1 cellular context compared by ENCODE assay signal in genomic region chr5:72556351-72557146, GRCh38.
TF ChIP-seq lines count a peak whose summit lies in the region.

No MANE protein-coding gene starts in this region.

TF ChIP-seq in HepG2, 621 proteins besides CTCF, POLR2A, EP300 and RAD21 (continued from another document and continues in another):
- TF ChIP-seq, protein P1, sequence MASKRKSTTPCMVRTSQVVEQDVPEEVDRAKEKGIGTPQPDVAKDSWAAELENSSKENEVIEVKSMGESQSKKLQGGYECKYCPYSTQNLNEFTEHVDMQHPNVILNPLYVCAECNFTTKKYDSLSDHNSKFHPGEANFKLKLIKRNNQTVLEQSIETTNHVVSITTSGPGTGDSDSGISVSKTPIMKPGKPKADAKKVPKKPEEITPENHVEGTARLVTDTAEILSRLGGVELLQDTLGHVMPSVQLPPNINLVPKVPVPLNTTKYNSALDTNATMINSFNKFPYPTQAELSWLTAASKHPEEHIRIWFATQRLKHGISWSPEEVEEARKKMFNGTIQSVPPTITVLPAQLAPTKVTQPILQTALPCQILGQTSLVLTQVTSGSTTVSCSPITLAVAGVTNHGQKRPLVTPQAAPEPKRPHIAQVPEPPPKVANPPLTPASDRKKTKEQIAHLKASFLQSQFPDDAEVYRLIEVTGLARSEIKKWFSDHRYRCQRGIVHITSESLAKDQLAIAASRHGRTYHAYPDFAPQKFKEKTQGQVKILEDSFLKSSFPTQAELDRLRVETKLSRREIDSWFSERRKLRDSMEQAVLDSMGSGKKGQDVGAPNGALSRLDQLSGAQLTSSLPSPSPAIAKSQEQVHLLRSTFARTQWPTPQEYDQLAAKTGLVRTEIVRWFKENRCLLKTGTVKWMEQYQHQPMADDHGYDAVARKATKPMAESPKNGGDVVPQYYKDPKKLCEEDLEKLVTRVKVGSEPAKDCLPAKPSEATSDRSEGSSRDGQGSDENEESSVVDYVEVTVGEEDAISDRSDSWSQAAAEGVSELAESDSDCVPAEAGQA (IDR thresholded peaks at IDR 0.05; ENCODE audit: low read depth) = no peak
- TF ChIP-seq, protein P1 (CRISPR knock-in tag; IDR thresholded peaks at IDR 0.05; ENCODE audit: borderline replicate concordance) = 0 out of 2 replicates have a peak, but pooled peaks have one; percentile 44
- TF ChIP-seq ZNF609 (CRISPR knock-in tag; IDR thresholded peaks at IDR 0.05; ENCODE audit: borderline replicate concordance) = no peak
- TF ChIP-seq YEATS4 (CRISPR knock-in tag; IDR thresholded peaks at IDR 0.05; ENCODE audit: borderline replicate concordance) = peak; percentile 49
- TF ChIP-seq ZNF883 (CRISPR knock-in tag; IDR thresholded peaks at IDR 0.05; ENCODE audit: not compliant biosample characterization) = no peak
- no peak for TF ChIP-seq GLI4 (CRISPR knock-in tag; IDR thresholded peaks at IDR 0.05; ENCODE audit: borderline replicate concordance)
- TF ChIP-seq, protein P2, sequence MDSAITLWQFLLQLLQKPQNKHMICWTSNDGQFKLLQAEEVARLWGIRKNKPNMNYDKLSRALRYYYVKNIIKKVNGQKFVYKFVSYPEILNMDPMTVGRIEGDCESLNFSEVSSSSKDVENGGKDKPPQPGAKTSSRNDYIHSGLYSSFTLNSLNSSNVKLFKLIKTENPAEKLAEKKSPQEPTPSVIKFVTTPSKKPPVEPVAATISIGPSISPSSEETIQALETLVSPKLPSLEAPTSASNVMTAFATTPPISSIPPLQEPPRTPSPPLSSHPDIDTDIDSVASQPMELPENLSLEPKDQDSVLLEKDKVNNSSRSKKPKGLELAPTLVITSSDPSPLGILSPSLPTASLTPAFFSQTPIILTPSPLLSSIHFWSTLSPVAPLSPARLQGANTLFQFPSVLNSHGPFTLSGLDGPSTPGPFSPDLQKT (CRISPR knock-in tag; IDR thresholded peaks at IDR 0.05; ENCODE audit: borderline replicate concordance) = no peak
- TF ChIP-seq MTF1 (CRISPR knock-in tag; IDR thresholded peaks at IDR 0.05) = no peak
- TF ChIP-seq TFDP1 (CRISPR knock-in tag; IDR thresholded peaks at IDR 0.05; ENCODE audit: borderline replicate concordance) = peak; percentile 52; the same call in 1 of the 2 replicates
- no peak for TF ChIP-seq ZBTB14 (CRISPR knock-in tag; IDR thresholded peaks at IDR 0.05)
- peak; percentile 45; the same call in 1 of the 2 replicates for TF ChIP-seq ZNF230 (CRISPR knock-in tag; IDR thresholded peaks at IDR 0.05)
- 0 out of 2 replicates have a peak, but pooled peaks have one; percentile 43 for TF ChIP-seq BCL3 (CRISPR knock-in tag; IDR thresholded peaks at IDR 0.05)
- TF ChIP-seq THAP11 (CRISPR knock-in tag; IDR thresholded peaks at IDR 0.05) = no peak
- TF ChIP-seq PATZ1 (CRISPR knock-in tag; IDR thresholded peaks at IDR 0.05) = peak; percentile 75
- TF ChIP-seq ZMYM4 (CRISPR knock-in tag; IDR thresholded peaks at IDR 0.05) = peak; percentile 41; the same call in 1 of the 2 replicates
- 0 out of 2 replicates have a peak, but pooled peaks have one; percentile 34 for TF ChIP-seq ZNF343 (CRISPR knock-in tag; IDR thresholded peaks at IDR 0.05)
- peak; percentile 23; the same call in 1 of the 2 replicates for TF ChIP-seq HOXA5 (CRISPR knock-in tag; IDR thresholded peaks at IDR 0.05)
- TF ChIP-seq ZNF850 (CRISPR knock-in tag; conservative IDR thresholded peaks at IDR 0.05) = no peak
- peak; percentile 43; the same call in 1 of the 2 replicates for TF ChIP-seq AHR (CRISPR knock-in tag; IDR thresholded peaks at IDR 0.05)
- no peak for TF ChIP-seq DR1 (CRISPR knock-in tag; IDR thresholded peaks at IDR 0.05)
- TF ChIP-seq ZNF800 (CRISPR knock-in tag; IDR thresholded peaks at IDR 0.05) = 0 out of 2 replicates have a peak, but pooled peaks have one; percentile 26
- TF ChIP-seq GABPB1 (CRISPR knock-in tag; IDR thresholded peaks at IDR 0.05) = peak; percentile 60; the same call in 1 of the 2 replicates
- TF ChIP-seq ZNF564 (CRISPR knock-in tag; IDR thresholded peaks at IDR 0.05) = peak; percentile 28; the same call in 1 of the 2 replicates
- TF ChIP-seq ZEB1 (IDR thresholded peaks at IDR 0.05; ENCODE audit: insufficient replicate concordance, low read depth) = no peak
- TF ChIP-seq, protein P3, sequence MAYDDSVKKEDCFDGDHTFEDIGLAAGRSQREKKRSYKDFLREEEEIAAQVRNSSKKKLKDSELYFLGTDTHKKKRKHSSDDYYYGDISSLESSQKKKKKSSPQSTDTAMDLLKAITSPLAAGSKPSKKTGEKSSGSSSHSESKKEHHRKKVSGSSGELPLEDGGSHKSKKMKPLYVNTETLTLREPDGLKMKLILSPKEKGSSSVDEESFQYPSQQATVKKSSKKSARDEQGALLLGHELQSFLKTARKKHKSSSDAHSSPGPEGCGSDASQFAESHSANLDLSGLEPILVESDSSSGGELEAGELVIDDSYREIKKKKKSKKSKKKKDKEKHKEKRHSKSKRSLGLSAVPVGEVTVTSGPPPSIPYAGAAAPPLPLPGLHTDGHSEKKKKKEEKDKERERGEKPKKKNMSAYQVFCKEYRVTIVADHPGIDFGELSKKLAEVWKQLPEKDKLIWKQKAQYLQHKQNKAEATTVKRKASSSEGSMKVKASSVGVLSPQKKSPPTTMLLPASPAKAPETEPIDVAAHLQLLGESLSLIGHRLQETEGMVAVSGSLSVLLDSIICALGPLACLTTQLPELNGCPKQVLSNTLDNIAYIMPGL (CRISPR knock-in tag; IDR thresholded peaks at IDR 0.05; ENCODE audit: borderline replicate concordance in 1 of 2, low read depth in 1 of 2) = peak in 1 of 2 experiments; percentile 59; a peak in 2 of 4 replicates
- peak; percentile 63 for TF ChIP-seq ZFY (CRISPR knock-in tag; IDR thresholded peaks at IDR 0.05)
- TF ChIP-seq SUZ12 (IDR thresholded peaks at IDR 0.05; ENCODE audit: low read depth, low read length) = no peak
- no peak for TF ChIP-seq ZNF431 (CRISPR knock-in tag; IDR thresholded peaks at IDR 0.05; ENCODE audit: borderline replicate concordance, low read depth)
- TF ChIP-seq, protein P4, sequence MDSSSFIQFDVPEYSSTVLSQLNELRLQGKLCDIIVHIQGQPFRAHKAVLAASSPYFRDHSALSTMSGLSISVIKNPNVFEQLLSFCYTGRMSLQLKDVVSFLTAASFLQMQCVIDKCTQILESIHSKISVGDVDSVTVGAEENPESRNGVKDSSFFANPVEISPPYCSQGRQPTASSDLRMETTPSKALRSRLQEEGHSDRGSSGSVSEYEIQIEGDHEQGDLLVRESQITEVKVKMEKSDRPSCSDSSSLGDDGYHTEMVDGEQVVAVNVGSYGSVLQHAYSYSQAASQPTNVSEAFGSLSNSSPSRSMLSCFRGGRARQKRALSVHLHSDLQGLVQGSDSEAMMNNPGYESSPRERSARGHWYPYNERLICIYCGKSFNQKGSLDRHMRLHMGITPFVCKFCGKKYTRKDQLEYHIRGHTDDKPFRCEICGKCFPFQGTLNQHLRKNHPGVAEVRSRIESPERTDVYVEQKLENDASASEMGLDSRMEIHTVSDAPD (CRISPR knock-in tag; IDR thresholded peaks at IDR 0.05) = no peak
- no peak for TF ChIP-seq ZSCAN30 (CRISPR knock-in tag; IDR thresholded peaks at IDR 0.05)
- TF ChIP-seq ZNF350 (CRISPR knock-in tag; IDR thresholded peaks at IDR 0.05; ENCODE audit: borderline replicate concordance, low read depth) = 0 out of 2 replicates have a peak, but pooled peaks have one; percentile 30
- peak; percentile 6; the same call in 1 of the 2 replicates for TF ChIP-seq STAG1 (CRISPR knock-in tag; IDR thresholded peaks at IDR 0.05)
